ENCODE assay signal across 1 cellular context in genomic region chr1:24643362-24644346, GRCh38.
TF ChIP-seq lines count a peak whose summit lies in the region.

No MANE protein-coding gene starts in this region.

TF ChIP-seq in GM12878, 131 proteins besides CTCF, POLR2A, EP300 and RAD21 (continued from another document):
- TF ChIP-seq FOXM1 (IDR thresholded peaks at IDR 0.05; ENCODE audit: low read depth, low read length) = no peak
- TF ChIP-seq MTA2 (IDR thresholded peaks at IDR 0.05; ENCODE audit: low read depth) = no peak
- no peak for TF ChIP-seq NRF1 (conservative IDR thresholded peaks at IDR 0.05; ENCODE audit: low read depth, low read length)
- no peak for TF ChIP-seq TARDBP (IDR thresholded peaks at IDR 0.05; ENCODE audit: borderline replicate concordance)
- peak; percentile 8; the same call in 1 of the 2 replicates for TF ChIP-seq NR2C1 (IDR thresholded peaks at IDR 0.05)
- no peak for TF ChIP-seq CBX3 (IDR thresholded peaks at IDR 0.05; ENCODE audit: borderline replicate concordance, low read depth)
- no peak for TF ChIP-seq FOS (IDR thresholded peaks at IDR 0.05; ENCODE audit: borderline replicate concordance, extremely low read depth, insufficient read length)
- peak; percentile 59; the same call in 1 of the 2 replicates for TF ChIP-seq NR2F1 (conservative IDR thresholded peaks at IDR 0.05)
- no peak for TF ChIP-seq BACH1 (IDR thresholded peaks at IDR 0.05; ENCODE audit: borderline replicate concordance)
- TF ChIP-seq YY1 (IDR thresholded peaks at IDR 0.05; ENCODE audit: low read depth, low read length) = peak; percentile 92; the same call in 1 of the 2 replicates
- TF ChIP-seq IRF3 (IDR thresholded peaks at IDR 0.05) = no peak
- TF ChIP-seq PBX3 (IDR thresholded peaks at IDR 0.05; ENCODE audit: insufficient replicate concordance, low read depth, low read length) = no peak
- peak; percentile 38; the same call in 1 of the 2 replicates for TF ChIP-seq SPI1 (IDR thresholded peaks at IDR 0.05; ENCODE audit: borderline replicate concordance, insufficient read depth, low read depth, low read length)
- TF ChIP-seq TBL1XR1 (IDR thresholded peaks at IDR 0.05; ENCODE audit: low read depth, low read length) = no peak
- TF ChIP-seq ZBTB33 (IDR thresholded peaks at IDR 0.05) = no peak
- TF ChIP-seq CHD1 (IDR thresholded peaks at IDR 0.05; ENCODE audit: low read depth, low read length) = 0 out of 2 replicates have a peak, but pooled peaks have one; percentile 50
- no peak for TF ChIP-seq PAX5 (IDR thresholded peaks at IDR 0.05; ENCODE audit: borderline replicate concordance, low read depth, low read length)
- 0 out of 2 replicates have a peak, but pooled peaks have one; percentile 56 for TF ChIP-seq TAF1 (IDR thresholded peaks at IDR 0.05; ENCODE audit: borderline replicate concordance, low read depth, low read length)
